8 cellular contexts compared by ENCODE assay signal in genomic region chr13:80037505-80037888, GRCh38.
DNase-seq lines count a peak whose midpoint lies in the region; ATAC-seq and TF ChIP-seq lines count a peak whose summit lies in the region.

No MANE protein-coding gene starts in this region.

- CTCF ChIA-PET in AG04449 (lab: Yijun Ruan, JAX) = interaction anchor here (1.0 to 2.9 kb wide), 4 partner anchors 11 to 359 kb away, joined by 3 to 11 read pairs (median 4); no protein-coding TSS in a partner anchor

- H3K4me3 ChIP-seq in AG04449 (ENCODE audit: low read depth, low read length) = no peak overlapping the region
- no peak overlapping the region for H3K4me3 ChIP-seq in fibroblast of pulmonary artery (replicated peaks; ENCODE audit: low read depth, low read length)

- ATAC-seq in GM21515 (IDR thresholded peaks at IDR 0.05; ENCODE audit: unreplicated experiment) = peak; percentile 43

- no peak for TF ChIP-seq CTCF in AG04449 (IDR thresholded peaks at IDR 0.05; ENCODE audit: insufficient read depth, low read length, missing control alignments)
- TF ChIP-seq CTCF in fibroblast of pulmonary artery (IDR thresholded peaks at IDR 0.05; ENCODE audit: low read length, missing control alignments) = no peak

- DNase-seq in AG04449 (ENCODE audit: low read depth, low spot score) (peak; percentile 72), M059J (ENCODE audit: low read depth) (peak; percentile 88), fibroblast of pulmonary artery (ENCODE audit: low read depth) (peak; percentile 83), NCI-H1694 treated with DMSO at 0.1 percent for 48 hours (lab: John Stamatoyannopoulos, UW) (no peak), GOT3 (lab: John Stamatoyannopoulos, UW) (no peak)
- DNase-seq in activated CD4-positive, alpha-beta T cell treated with anti-CD3 and anti-CD28 coated beads, Interleukin-2, amount 50 U/mL, for 1 hour = no peak
- no peak for DNase-seq in stimulated activated CD4-positive, alpha-beta T cell treated with anti-CD3 and anti-CD28 coated beads, Interleukin-2, amount 100 ng/mL, for 24 hours

- POLR2A ChIA-PET in AG04449 (lab: Yijun Ruan, JAX) = interaction anchor here (0.6 to 1.2 kb wide), 4 partner anchors 11 to 329 kb away, joined by 3 to 5 read pairs (median 4); partner anchors contain the start of gene SPRY2

Comparison
In these comparisons a context has a peak if more than half of its experiments do, and no peak if none do; other contexts are left out.
1. DNase-seq: peak in AG04449 (single experiment), M059J (single experiment) and fibroblast of pulmonary artery (single experiment); none in NCI-H1694 treated with DMSO at 0.1 percent for 48 hours (single experiment), activated CD4-positive, alpha-beta T cell treated with anti-CD3 and anti-CD28 coated beads, Interleukin-2, amount 50 U/mL, for 1 hour (single experiment), stimulated activated CD4-positive, alpha-beta T cell treated with anti-CD3 and anti-CD28 coated beads, Interleukin-2, amount 100 ng/mL, for 24 hours (0 of 2) and GOT3 (single experiment).